In the genomic region with DNA sequence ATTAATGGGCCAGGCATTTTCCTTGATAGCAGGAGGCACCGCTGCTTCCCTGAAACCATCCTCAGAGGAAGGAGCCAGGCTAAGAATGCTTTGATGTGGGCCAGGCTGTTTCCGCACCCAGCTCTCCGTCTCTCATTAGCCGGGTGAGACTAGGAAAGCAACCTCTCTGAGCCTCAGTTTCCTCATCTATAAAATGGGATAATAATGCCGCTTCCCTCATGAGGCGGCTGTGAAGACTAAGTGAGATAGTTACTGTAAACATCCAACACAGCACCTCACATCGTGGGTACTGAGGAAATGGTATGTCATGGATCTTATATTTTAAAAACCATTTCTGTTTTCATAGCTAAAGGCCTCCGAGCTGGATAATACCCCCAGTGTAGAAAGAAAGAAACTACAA, we compare ENCODE assay signal across 30 cellular contexts.
"Had no signal": no experiment of that assay in that cellular context is flagged by ENCODE, and none has a peak within 500 bp of the region (broad histone marks: within the 10 kb centered on the region; RNA-seq: fewer than 3 reads in every experiment).

No MANE protein-coding gene starts in this region.

- H3K36me3 ChIP-seq: colonic mucosa, gastrocnemius medialis, transverse colon had no signal

- H3K9me3 ChIP-seq: colonic mucosa, gastrocnemius medialis, heart left ventricle, pancreas, suprapubic skin, transverse colon had no signal

- H3K27me3 ChIP-seq: colonic mucosa, gastrocnemius medialis, heart left ventricle, hepatocyte, pancreas, suprapubic skin, transverse colon had no signal

- DNase-seq: colonic mucosa; effector CD8-positive, alpha-beta T cell; endodermal cell; foreskin fibroblast; gastrocnemius medialis; kidney; mesendoderm; midbrain; naive thymus-derived CD4-positive, alpha-beta T cell; nephron progenitor cell; nucleus accumbens; pancreas; retina; stimulated activated CD4-positive, alpha-beta T cell treated with anti-CD3 and anti-CD28 coated beads, Interleukin-12 subunit alpha, Interleukin-12 subunit beta, amount 100 ng/mL, for 4 hours; stimulated activated CD4-positive, alpha-beta T cell treated with anti-CD3 and anti-CD28 coated beads, Interleukin-1b, Interleukin-23, amount 100 ng/mL, for 48 hours; stimulated activated CD4-positive, alpha-beta T cell treated with anti-CD3 and anti-CD28 coated beads, Interleukin-4, amount 100 ng/mL, for 1 hour; stimulated activated CD8-positive, alpha-beta memory T cell treated with anti-CD3 and anti-CD28 coated beads, Interleukin-4, amount 100 ng/mL, for 48 hours; stimulated activated naive CD4-positive, alpha-beta T cell; stimulated activated naive CD8-positive, alpha-beta T cell treated with anti-CD3 and anti-CD28 coated beads, Interleukin-15, amount 100 ng/mL, for 72 hours; transverse colon had no signal

- H3K36me3 Mint-ChIP-seq: naive thymus-derived CD4-positive, alpha-beta T cell had no signal

- H3K27me3 Mint-ChIP-seq: dendritic cell treated with granulocyte-macrophage colony-stimulating factor and Interleukin-4, amounts not matched to agents 40 ng/mL and 50 ng/mL, for 4 days; naive thymus-derived CD4-positive, alpha-beta T cell; stimulated activated naive CD8-positive, alpha-beta T cell treated with anti-CD3 and anti-CD28 coated beads, Interleukin-15, amount 100 ng/mL, for 72 hours had no signal

- H3K27ac Mint-ChIP-seq: dendritic cell treated with granulocyte-macrophage colony-stimulating factor and Interleukin-4, amounts not matched to agents 40 ng/mL and 50 ng/mL, for 4 days; endodermal cell; naive thymus-derived CD4-positive, alpha-beta T cell; nephron progenitor cell; stimulated activated naive CD8-positive, alpha-beta T cell treated with anti-CD3 and anti-CD28 coated beads, Interleukin-15, amount 100 ng/mL, for 72 hours had no signal

- H3K4me3 Mint-ChIP-seq: dendritic cell treated with granulocyte-macrophage colony-stimulating factor and Interleukin-4, amounts not matched to agents 40 ng/mL and 50 ng/mL, for 4 days; endodermal cell; naive thymus-derived CD4-positive, alpha-beta T cell; nephron progenitor cell; stimulated activated naive CD8-positive, alpha-beta T cell treated with anti-CD3 and anti-CD28 coated beads, Interleukin-15, amount 100 ng/mL, for 72 hours had no signal

- H3K4me1 ChIP-seq: colonic mucosa, gastrocnemius medialis, pancreas, suprapubic skin had no signal

- H3K9me3 Mint-ChIP-seq: dendritic cell treated with granulocyte-macrophage colony-stimulating factor and Interleukin-4, amounts not matched to agents 40 ng/mL and 50 ng/mL, for 4 days; endodermal cell; naive thymus-derived CD4-positive, alpha-beta T cell; nephron progenitor cell; stimulated activated naive CD8-positive, alpha-beta T cell treated with anti-CD3 and anti-CD28 coated beads, Interleukin-15, amount 100 ng/mL, for 72 hours had no signal

- H3K27ac ChIP-seq: colonic mucosa, epithelial cell of prostate, gastrocnemius medialis, heart left ventricle, hepatocyte, pancreas, suprapubic skin, transverse colon had no signal

- H3K4me3 ChIP-seq: colonic mucosa, gastrocnemius medialis, heart left ventricle, hepatocyte, lung, pancreas, smooth muscle cell, suprapubic skin, transverse colon had no signal

- ATAC-seq: esophagus mucosa; gastrocnemius medialis; heart left ventricle; left lobe of liver; naive thymus-derived CD4-positive, alpha-beta T cell; pancreas; sciatic nerve; stimulated activated naive CD8-positive, alpha-beta T cell treated with anti-CD3 and anti-CD28 coated beads, Interleukin-15, amount 100 ng/mL, for 72 hours had no signal
